Comparison of ENCODE assay signal across 1 cellular context in the genomic region with DNA sequence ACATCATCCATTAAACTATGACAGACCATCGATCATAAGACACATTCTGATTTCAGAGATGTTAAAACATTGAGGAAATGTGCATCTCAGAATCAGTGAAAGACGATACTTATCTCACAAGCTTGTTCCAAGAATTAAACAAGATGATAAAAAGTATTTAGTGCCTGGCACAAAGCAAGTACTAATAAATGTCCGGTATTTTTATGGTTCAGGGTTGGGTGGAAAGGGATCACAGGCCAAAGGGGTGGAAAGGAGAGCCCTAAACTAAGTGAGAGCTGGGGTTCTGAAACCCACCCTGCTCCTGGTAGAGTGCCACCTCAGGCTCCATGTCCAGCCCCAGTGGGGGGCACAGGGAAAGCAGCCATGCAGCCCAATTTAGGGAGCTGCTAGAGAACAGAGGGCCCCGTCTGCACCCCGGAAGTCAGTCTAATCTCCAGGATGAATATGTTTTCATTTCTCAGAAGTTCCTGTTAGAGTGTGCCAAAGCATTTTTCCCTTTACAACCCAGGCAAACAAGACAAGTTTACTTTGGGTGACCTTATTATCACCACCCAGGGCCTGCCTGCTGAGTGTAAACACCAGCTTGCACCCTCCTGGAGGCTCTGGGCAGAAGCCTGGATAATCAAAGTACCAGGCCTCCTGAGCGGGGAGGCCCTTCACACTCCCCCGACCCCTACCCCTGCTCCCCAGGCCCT.
A peak's percentile ranks its signal among the peaks of the same experiment; 100 is the strongest.
TF ChIP-seq lines count a peak whose summit lies in the region.

No MANE protein-coding gene starts in this region.

TF ChIP-seq in HepG2, 621 proteins besides CTCF, POLR2A, EP300 and RAD21 (continued from another document and continues in another):
- TF ChIP-seq, protein P1, sequence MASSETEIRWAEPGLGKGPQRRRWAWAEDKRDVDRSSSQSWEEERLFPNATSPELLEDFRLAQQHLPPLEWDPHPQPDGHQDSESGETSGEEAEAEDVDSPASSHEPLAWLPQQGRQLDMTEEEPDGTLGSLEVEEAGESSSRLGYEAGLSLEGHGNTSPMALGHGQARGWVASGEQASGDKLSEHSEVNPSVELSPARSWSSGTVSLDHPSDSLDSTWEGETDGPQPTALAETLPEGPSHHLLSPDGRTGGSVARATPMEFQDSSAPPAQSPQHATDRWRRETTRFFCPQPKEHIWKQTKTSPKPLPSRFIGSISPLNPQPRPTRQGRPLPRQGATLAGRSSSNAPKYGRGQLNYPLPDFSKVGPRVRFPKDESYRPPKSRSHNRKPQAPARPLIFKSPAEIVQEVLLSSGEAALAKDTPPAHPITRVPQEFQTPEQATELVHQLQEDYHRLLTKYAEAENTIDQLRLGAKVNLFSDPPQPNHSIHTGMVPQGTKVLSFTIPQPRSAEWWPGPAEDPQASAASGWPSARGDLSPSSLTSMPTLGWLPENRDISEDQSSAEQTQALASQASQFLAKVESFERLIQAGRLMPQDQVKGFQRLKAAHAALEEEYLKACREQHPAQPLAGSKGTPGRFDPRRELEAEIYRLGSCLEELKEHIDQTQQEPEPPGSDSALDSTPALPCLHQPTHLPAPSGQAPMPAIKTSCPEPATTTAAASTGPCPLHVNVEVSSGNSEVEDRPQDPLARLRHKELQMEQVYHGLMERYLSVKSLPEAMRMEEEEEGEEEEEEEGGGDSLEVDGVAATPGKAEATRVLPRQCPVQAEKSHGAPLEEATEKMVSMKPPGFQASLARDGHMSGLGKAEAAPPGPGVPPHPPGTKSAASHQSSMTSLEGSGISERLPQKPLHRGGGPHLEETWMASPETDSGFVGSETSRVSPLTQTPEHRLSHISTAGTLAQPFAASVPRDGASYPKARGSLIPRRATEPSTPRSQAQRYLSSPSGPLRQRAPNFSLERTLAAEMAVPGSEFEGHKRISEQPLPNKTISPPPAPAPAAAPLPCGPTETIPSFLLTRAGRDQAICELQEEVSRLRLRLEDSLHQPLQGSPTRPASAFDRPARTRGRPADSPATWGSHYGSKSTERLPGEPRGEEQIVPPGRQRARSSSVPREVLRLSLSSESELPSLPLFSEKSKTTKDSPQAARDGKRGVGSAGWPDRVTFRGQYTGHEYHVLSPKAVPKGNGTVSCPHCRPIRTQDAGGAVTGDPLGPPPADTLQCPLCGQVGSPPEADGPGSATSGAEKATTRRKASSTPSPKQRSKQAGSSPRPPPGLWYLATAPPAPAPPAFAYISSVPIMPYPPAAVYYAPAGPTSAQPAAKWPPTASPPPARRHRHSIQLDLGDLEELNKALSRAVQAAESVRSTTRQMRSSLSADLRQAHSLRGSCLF (CRISPR knock-in tag; IDR thresholded peaks at IDR 0.05; ENCODE audit: borderline replicate concordance) = no peak
- TF ChIP-seq NR2F2 (IDR thresholded peaks at IDR 0.05; ENCODE audit: borderline replicate concordance, low read depth) (peak; percentile 99), CBX5 (CRISPR knock-in tag; IDR thresholded peaks at IDR 0.05; ENCODE audit: borderline replicate concordance) (0 out of 2 replicates have a peak, but pooled peaks have one; percentile 33), NFE2L1 (CRISPR knock-in tag; IDR thresholded peaks at IDR 0.05; ENCODE audit: borderline replicate concordance) (no peak), ZNF432 (CRISPR knock-in tag; IDR thresholded peaks at IDR 0.05; ENCODE audit: borderline replicate concordance) (no peak), STAT5B (CRISPR knock-in tag; IDR thresholded peaks at IDR 0.05) (no peak), HNRNPK (IDR thresholded peaks at IDR 0.05; ENCODE audit: low read depth, low read length, poor library complexity, severe bottlenecking) (no peak), ZNF678 (CRISPR knock-in tag; IDR thresholded peaks at IDR 0.05) (no peak), ELF3 (CRISPR knock-in tag; IDR thresholded peaks at IDR 0.05) (peak; percentile 81), ZNF556 (CRISPR knock-in tag; IDR thresholded peaks at IDR 0.05; ENCODE audit: borderline replicate concordance) (no peak), KDM3A (CRISPR knock-in tag; IDR thresholded peaks at IDR 0.05; ENCODE audit: low read depth) (peak; percentile 65; the same call in 1 of the 2 replicates), MYC (CRISPR knock-in tag; IDR thresholded peaks at IDR 0.05; ENCODE audit: borderline replicate concordance) (no peak), FOXA3 (CRISPR knock-in tag; IDR thresholded peaks at IDR 0.05) (peak; percentile 99), DMAP1 (CRISPR knock-in tag; IDR thresholded peaks at IDR 0.05) (no peak), PLRG1 (conservative IDR thresholded peaks at IDR 0.05) (no peak), MYNN (CRISPR knock-in tag; IDR thresholded peaks at IDR 0.05; ENCODE audit: low read depth) (no peak), ZNF253 (CRISPR knock-in tag; IDR thresholded peaks at IDR 0.05; ENCODE audit: borderline replicate concordance) (no peak), TAF15 (IDR thresholded peaks at IDR 0.05; ENCODE audit: low read depth, low read length, poor library complexity, severe bottlenecking) (no peak), DNMT3B (CRISPR knock-in tag; conservative IDR thresholded peaks at IDR 0.05) (no peak), ZNF792 (CRISPR knock-in tag; IDR thresholded peaks at IDR 0.05) (peak; percentile 74; the same call in 1 of the 2 replicates), NR2F6 (IDR thresholded peaks at IDR 0.05) (peak; percentile 99), NR2F6 (CRISPR knock-in tag; IDR thresholded peaks at IDR 0.05) (peak; percentile 98), XBP1 (CRISPR knock-in tag; IDR thresholded peaks at IDR 0.05) (no peak)
- TF ChIP-seq, protein P2, sequence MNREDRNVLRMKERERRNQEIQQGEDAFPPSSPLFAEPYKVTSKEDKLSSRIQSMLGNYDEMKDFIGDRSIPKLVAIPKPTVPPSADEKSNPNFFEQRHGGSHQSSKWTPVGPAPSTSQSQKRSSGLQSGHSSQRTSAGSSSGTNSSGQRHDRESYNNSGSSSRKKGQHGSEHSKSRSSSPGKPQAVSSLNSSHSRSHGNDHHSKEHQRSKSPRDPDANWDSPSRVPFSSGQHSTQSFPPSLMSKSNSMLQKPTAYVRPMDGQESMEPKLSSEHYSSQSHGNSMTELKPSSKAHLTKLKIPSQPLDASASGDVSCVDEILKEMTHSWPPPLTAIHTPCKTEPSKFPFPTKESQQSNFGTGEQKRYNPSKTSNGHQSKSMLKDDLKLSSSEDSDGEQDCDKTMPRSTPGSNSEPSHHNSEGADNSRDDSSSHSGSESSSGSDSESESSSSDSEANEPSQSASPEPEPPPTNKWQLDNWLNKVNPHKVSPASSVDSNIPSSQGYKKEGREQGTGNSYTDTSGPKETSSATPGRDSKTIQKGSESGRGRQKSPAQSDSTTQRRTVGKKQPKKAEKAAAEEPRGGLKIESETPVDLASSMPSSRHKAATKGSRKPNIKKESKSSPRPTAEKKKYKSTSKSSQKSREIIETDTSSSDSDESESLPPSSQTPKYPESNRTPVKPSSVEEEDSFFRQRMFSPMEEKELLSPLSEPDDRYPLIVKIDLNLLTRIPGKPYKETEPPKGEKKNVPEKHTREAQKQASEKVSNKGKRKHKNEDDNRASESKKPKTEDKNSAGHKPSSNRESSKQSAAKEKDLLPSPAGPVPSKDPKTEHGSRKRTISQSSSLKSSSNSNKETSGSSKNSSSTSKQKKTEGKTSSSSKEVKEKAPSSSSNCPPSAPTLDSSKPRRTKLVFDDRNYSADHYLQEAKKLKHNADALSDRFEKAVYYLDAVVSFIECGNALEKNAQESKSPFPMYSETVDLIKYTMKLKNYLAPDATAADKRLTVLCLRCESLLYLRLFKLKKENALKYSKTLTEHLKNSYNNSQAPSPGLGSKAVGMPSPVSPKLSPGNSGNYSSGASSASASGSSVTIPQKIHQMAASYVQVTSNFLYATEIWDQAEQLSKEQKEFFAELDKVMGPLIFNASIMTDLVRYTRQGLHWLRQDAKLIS (CRISPR knock-in tag; IDR thresholded peaks at IDR 0.05) = no peak
- TF ChIP-seq, protein P3, sequence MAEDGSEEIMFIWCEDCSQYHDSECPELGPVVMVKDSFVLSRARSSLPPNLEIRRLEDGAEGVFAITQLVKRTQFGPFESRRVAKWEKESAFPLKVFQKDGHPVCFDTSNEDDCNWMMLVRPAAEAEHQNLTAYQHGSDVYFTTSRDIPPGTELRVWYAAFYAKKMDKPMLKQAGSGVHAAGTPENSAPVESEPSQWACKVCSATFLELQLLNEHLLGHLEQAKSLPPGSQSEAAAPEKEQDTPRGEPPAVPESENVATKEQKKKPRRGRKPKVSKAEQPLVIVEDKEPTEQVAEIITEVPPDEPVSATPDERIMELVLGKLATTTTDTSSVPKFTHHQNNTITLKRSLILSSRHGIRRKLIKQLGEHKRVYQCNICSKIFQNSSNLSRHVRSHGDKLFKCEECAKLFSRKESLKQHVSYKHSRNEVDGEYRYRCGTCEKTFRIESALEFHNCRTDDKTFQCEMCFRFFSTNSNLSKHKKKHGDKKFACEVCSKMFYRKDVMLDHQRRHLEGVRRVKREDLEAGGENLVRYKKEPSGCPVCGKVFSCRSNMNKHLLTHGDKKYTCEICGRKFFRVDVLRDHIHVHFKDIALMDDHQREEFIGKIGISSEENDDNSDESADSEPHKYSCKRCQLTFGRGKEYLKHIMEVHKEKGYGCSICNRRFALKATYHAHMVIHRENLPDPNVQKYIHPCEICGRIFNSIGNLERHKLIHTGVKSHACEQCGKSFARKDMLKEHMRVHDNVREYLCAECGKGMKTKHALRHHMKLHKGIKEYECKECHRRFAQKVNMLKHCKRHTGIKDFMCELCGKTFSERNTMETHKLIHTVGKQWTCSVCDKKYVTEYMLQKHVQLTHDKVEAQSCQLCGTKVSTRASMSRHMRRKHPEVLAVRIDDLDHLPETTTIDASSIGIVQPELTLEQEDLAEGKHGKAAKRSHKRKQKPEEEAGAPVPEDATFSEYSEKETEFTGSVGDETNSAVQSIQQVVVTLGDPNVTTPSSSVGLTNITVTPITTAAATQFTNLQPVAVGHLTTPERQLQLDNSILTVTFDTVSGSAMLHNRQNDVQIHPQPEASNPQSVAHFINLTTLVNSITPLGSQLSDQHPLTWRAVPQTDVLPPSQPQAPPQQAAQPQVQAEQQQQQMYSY (CRISPR knock-in tag; IDR thresholded peaks at IDR 0.05) = 0 out of 2 replicates have a peak, but pooled peaks have one; percentile 43
- TF ChIP-seq, protein P4, sequence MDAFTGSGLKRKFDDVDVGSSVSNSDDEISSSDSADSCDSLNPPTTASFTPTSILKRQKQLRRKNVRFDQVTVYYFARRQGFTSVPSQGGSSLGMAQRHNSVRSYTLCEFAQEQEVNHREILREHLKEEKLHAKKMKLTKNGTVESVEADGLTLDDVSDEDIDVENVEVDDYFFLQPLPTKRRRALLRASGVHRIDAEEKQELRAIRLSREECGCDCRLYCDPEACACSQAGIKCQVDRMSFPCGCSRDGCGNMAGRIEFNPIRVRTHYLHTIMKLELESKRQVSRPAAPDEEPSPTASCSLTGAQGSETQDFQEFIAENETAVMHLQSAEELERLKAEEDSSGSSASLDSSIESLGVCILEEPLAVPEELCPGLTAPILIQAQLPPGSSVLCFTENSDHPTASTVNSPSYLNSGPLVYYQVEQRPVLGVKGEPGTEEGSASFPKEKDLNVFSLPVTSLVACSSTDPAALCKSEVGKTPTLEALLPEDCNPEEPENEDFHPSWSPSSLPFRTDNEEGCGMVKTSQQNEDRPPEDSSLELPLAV (CRISPR knock-in tag; conservative IDR thresholded peaks at IDR 0.05; ENCODE audit: low read depth) = no peak
- TF ChIP-seq, protein P5, sequence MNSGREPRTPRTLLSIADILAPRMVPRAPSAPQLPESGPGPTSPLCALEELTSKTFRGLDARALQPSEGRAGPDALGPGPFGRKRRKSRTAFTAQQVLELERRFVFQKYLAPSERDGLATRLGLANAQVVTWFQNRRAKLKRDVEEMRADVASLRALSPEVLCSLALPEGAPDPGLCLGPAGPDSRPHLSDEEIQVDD (CRISPR knock-in tag; IDR thresholded peaks at IDR 0.05; ENCODE audit: borderline replicate concordance) = no peak
- TF ChIP-seq, protein P6, sequence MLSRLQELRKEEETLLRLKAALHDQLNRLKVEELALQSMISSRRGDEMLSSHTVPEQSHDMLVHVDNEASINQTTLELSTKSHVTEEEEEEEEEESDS (CRISPR knock-in tag; IDR thresholded peaks at IDR 0.05; ENCODE audit: borderline replicate concordance) = no peak
- TF ChIP-seq, protein P7, sequence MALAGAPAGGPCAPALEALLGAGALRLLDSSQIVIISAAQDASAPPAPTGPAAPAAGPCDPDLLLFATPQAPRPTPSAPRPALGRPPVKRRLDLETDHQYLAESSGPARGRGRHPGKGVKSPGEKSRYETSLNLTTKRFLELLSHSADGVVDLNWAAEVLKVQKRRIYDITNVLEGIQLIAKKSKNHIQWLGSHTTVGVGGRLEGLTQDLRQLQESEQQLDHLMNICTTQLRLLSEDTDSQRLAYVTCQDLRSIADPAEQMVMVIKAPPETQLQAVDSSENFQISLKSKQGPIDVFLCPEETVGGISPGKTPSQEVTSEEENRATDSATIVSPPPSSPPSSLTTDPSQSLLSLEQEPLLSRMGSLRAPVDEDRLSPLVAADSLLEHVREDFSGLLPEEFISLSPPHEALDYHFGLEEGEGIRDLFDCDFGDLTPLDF (CRISPR knock-in tag; IDR thresholded peaks at IDR 0.05) = no peak
- TF ChIP-seq, protein P8, sequence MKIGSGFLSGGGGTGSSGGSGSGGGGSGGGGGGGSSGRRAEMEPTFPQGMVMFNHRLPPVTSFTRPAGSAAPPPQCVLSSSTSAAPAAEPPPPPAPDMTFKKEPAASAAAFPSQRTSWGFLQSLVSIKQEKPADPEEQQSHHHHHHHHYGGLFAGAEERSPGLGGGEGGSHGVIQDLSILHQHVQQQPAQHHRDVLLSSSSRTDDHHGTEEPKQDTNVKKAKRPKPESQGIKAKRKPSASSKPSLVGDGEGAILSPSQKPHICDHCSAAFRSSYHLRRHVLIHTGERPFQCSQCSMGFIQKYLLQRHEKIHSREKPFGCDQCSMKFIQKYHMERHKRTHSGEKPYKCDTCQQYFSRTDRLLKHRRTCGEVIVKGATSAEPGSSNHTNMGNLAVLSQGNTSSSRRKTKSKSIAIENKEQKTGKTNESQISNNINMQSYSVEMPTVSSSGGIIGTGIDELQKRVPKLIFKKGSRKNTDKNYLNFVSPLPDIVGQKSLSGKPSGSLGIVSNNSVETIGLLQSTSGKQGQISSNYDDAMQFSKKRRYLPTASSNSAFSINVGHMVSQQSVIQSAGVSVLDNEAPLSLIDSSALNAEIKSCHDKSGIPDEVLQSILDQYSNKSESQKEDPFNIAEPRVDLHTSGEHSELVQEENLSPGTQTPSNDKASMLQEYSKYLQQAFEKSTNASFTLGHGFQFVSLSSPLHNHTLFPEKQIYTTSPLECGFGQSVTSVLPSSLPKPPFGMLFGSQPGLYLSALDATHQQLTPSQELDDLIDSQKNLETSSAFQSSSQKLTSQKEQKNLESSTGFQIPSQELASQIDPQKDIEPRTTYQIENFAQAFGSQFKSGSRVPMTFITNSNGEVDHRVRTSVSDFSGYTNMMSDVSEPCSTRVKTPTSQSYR (CRISPR knock-in tag; IDR thresholded peaks at IDR 0.05; ENCODE audit: borderline replicate concordance) = peak; percentile 48; the same call in 1 of the 2 replicates
- TF ChIP-seq, protein P9, sequence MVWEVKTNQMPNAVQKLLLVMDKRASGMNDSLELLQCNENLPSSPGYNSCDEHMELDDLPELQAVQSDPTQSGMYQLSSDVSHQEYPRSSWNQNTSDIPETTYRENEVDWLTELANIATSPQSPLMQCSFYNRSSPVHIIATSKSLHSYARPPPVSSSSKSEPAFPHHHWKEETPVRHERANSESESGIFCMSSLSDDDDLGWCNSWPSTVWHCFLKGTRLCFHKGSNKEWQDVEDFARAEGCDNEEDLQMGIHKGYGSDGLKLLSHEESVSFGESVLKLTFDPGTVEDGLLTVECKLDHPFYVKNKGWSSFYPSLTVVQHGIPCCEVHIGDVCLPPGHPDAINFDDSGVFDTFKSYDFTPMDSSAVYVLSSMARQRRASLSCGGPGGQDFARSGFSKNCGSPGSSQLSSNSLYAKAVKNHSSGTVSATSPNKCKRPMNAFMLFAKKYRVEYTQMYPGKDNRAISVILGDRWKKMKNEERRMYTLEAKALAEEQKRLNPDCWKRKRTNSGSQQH (CRISPR knock-in tag; IDR thresholded peaks at IDR 0.05; ENCODE audit: low read depth) = no peak
- TF ChIP-seq, protein P10, sequence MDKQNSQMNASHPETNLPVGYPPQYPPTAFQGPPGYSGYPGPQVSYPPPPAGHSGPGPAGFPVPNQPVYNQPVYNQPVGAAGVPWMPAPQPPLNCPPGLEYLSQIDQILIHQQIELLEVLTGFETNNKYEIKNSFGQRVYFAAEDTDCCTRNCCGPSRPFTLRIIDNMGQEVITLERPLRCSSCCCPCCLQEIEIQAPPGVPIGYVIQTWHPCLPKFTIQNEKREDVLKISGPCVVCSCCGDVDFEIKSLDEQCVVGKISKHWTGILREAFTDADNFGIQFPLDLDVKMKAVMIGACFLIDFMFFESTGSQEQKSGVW (CRISPR knock-in tag; IDR thresholded peaks at IDR 0.05; ENCODE audit: borderline replicate concordance) = no peak
